In genomic region chr16:4091638-4092037, GRCh38 we compare ENCODE assay signal across 18 cellular contexts. TPM values are rescaled to one million over a fixed set of nuclear protein-coding genes. Genes with fewer than 3 reads are reported as not detected.
A peak's percentile ranks its signal among the peaks of the same experiment; 100 is the strongest.
DNase-seq lines count a peak whose midpoint lies in the region; ATAC-seq and TF ChIP-seq lines count a peak whose summit lies in the region.
"Had no signal": no experiment of that assay in that cellular context is flagged by ENCODE, and none has a peak within 500 bp of the region (broad histone marks: within the 10 kb centered on the region; RNA-seq: fewer than 3 reads in every experiment).

No MANE protein-coding gene starts in this region.

- H3K27me3 ChIP-seq in gastrocnemius medialis: no peaks in the 10 kb centered on the region
- H3K27me3 ChIP-seq: testis had no signal

- peak overlapping the region; percentile 90 to 95 (median 94) for H3K27ac ChIP-seq in gastrocnemius medialis
- H3K27ac ChIP-seq: KMS-11 had no signal

- no peaks in the 10 kb centered on the region for H3K9me3 Mint-ChIP-seq in activated naive CD8-positive, alpha-beta T cell treated with anti-CD3 and anti-CD28 coated beads for 36 hours
- H3K9me3 Mint-ChIP-seq: activated T-helper 2 cell treated with anti-CD3 and anti-CD28 coated beads, Interferon-gamma antibody, Interleukin-2, Interleukin-4, amounts not matched to agents 10 μg/mL and 5 μg/mL and 100 μg/mL, durations not matched to agents 14 hours and 24 hours and 36 hours; memory B cell; naive thymus-derived CD8-positive, alpha-beta T cell had no signal

- in situ Hi-C loops in gastrocnemius medialis (cut with MboI; ENCODE audit: low sequenced_read_pairs in 4 of 4) (no loop called here), GM13976 (cut with MboI; ENCODE audit: low sequenced_read_pairs, unreplicated experiment) (no loop called here)

- H3K4me3 ChIP-seq in epithelial cell of esophagus (ENCODE audit: low read length) (no peak overlapping the region), gastrocnemius medialis (peak overlapping the region in 1 of 4 donors; percentile 14)
- H3K4me3 ChIP-seq: SK-N-MC, testis had no signal

- H3K27ac Mint-ChIP-seq in activated naive CD8-positive, alpha-beta T cell treated with anti-CD3 and anti-CD28 coated beads for 36 hours: no peak overlapping the region
- H3K27ac Mint-ChIP-seq: activated T-helper 2 cell treated with anti-CD3 and anti-CD28 coated beads, Interferon-gamma antibody, Interleukin-2, Interleukin-4, amounts not matched to agents 10 μg/mL and 5 μg/mL and 100 μg/mL, durations not matched to agents 14 hours and 24 hours and 36 hours; memory B cell; naive thymus-derived CD8-positive, alpha-beta T cell had no signal

- H3K4me3 Mint-ChIP-seq in activated naive CD8-positive, alpha-beta T cell treated with anti-CD3 and anti-CD28 coated beads for 36 hours: no peak overlapping the region
- H3K4me3 Mint-ChIP-seq: memory B cell; naive thymus-derived CD8-positive, alpha-beta T cell had no signal

- peaks cover 88 to 89% of the 10 kb centered on the region in 2 donors for H3K4me1 ChIP-seq in gastrocnemius medialis

- peaks cover 7% of the 10 kb centered on the region for H3K27me3 Mint-ChIP-seq in activated naive CD8-positive, alpha-beta T cell treated with anti-CD3 and anti-CD28 coated beads for 36 hours

- DNase-seq in NCI-H2196 (lab: John Stamatoyannopoulos, UW; ENCODE audit: unreplicated experiment) (peak; percentile 54), NCI-H2196 treated with DMSO at 0.1 percent for 48 hours (lab: John Stamatoyannopoulos, UW; ENCODE audit: unreplicated experiment) (no peak), NCI-H187 treated with DMSO at 0.1 percent for 48 hours (lab: John Stamatoyannopoulos, UW) (peak; percentile 33), epithelial cell of esophagus (ENCODE audit: low read depth) (peak; percentile 39), gastrocnemius medialis (peak; percentile 72 to 87), GM13976 (ENCODE audit: low spot score) (no peak)
- DNase-seq in activated naive CD8-positive, alpha-beta T cell treated with anti-CD3 and anti-CD28 coated beads for 36 hours: no peak
- DNase-seq: naive thymus-derived CD8-positive, alpha-beta T cell; NCI-H82; T-helper 9 cell; testis had no signal

- H3K36me3 Mint-ChIP-seq in activated naive CD8-positive, alpha-beta T cell treated with anti-CD3 and anti-CD28 coated beads for 36 hours: no peaks in the 10 kb centered on the region
- H3K36me3 Mint-ChIP-seq: memory B cell; naive thymus-derived CD8-positive, alpha-beta T cell had no signal

- no peak for TF ChIP-seq CTCF in epithelial cell of esophagus (IDR thresholded peaks at IDR 0.05; ENCODE audit: insufficient read depth, low read depth, low read length, missing control alignments)
- no peak for TF ChIP-seq CTCF in gastrocnemius medialis (IDR thresholded peaks at IDR 0.05 in 4 of 5, conservative IDR thresholded peaks at IDR 0.05 in 1 of 5)
- TF ChIP-seq CTCF in GM13976 (IDR thresholded peaks at IDR 0.05; ENCODE audit: borderline replicate concordance, control extremely low read depth, extremely low read depth, insufficient read depth, missing control alignments): no peak

- H3K36me3 ChIP-seq in gastrocnemius medialis: no peaks in the 10 kb centered on the region

- ATAC-seq in gastrocnemius medialis (peak; percentile 27 to 46), GM18868 (IDR thresholded peaks at IDR 0.05; ENCODE audit: unreplicated experiment) (no peak)
- ATAC-seq: activated CD4-positive, CD25-positive, alpha-beta regulatory T cell treated with anti-CD3 and anti-CD28 coated beads, Interleukin-2, amount 50 U/mL, for 24 hours; HCT116; naive thymus-derived CD8-positive, alpha-beta T cell had no signal

- no peaks in the 10 kb centered on the region for H3K9me3 ChIP-seq in gastrocnemius medialis
- H3K9me3 ChIP-seq: testis had no signal

- H3K4me1 Mint-ChIP-seq in activated naive CD8-positive, alpha-beta T cell treated with anti-CD3 and anti-CD28 coated beads for 36 hours: peaks cover 12% of the 10 kb centered on the region

- no peak for TF ChIP-seq POLR2A in gastrocnemius medialis (IDR thresholded peaks at IDR 0.05)

- intact Hi-C loops in gastrocnemius medialis (cut with DNase I; ENCODE audit: low total_unique reads): loop anchor here (5.0 kb wide), 2 partner anchors 146 to 161 kb away; no protein-coding TSS in a partner anchor

RNA-seq across cellular contexts. Expression of gene ADCY9, which starts 24.6 kb away (rescaled TPM):
- total RNA-seq in gastrocnemius medialis: 100 to 1,000 TPM in 3 of 4 donors, 10 to 100 TPM in 1; 84.9 to 223 (median 163) TPM
- total RNA-seq in activated naive CD8-positive, alpha-beta T cell treated with anti-CD3 and anti-CD28 coated beads for 36 hours: 1 to 10 TPM; 3.6 to 4.2 TPM

Comparison
In these comparisons a context has a peak if more than half of its experiments do, and no peak if none do; other contexts are left out.
1. DNase-seq: peak in NCI-H2196 (single experiment), NCI-H187 treated with DMSO at 0.1 percent for 48 hours (single experiment), epithelial cell of esophagus (single experiment) and gastrocnemius medialis (2 of 2); none in NCI-H2196 treated with DMSO at 0.1 percent for 48 hours (single experiment), GM13976 (single experiment) and activated naive CD8-positive, alpha-beta T cell treated with anti-CD3 and anti-CD28 coated beads for 36 hours (single experiment).
2. RNA of gene ADCY9, which starts 24.6 kb away (total RNA-seq): 84.9 to 223 TPM in gastrocnemius medialis; 3.6 to 4.2 TPM in activated naive CD8-positive, alpha-beta T cell treated with anti-CD3 and anti-CD28 coated beads for 36 hours; every median in the first group is over 10 times any median in the second.